Comparison of ENCODE assay signal across 11 cellular contexts in genomic region chr19:39145180-39145953, GRCh38. TPM values are rescaled to one million over a fixed set of nuclear protein-coding genes. Genes with fewer than 3 reads are reported as not detected.
A peak's percentile ranks its signal among the peaks of the same experiment; 100 is the strongest.
DNase-seq lines count a peak whose midpoint lies in the region; TF ChIP-seq lines count a peak whose summit lies in the region.
"Had no signal": no experiment of that assay in that cellular context is flagged by ENCODE, and none has a peak within 500 bp of the region (broad histone marks: within the 10 kb centered on the region; RNA-seq: fewer than 3 reads in every experiment).

No MANE protein-coding gene starts in this region.

- peaks cover 31% of the 10 kb centered on the region for H3K79me1 ChIP-seq in mesenchymal stem cell (replicated peaks; ENCODE audit: low read length, poor library complexity, severe bottlenecking)

- no peak overlapping the region for H2BK5ac ChIP-seq in mesenchymal stem cell (ENCODE audit: low read depth, low read length, poor library complexity, severe bottlenecking)

- H3K36me3 ChIP-seq in mesenchymal stem cell (ENCODE audit: control insufficient read depth in 1 of 2, insufficient read depth in 2 of 2, low read depth in 1 of 2, low read length in 2 of 2) (peaks cover 7 to 8% of the 10 kb centered on the region in 2 experiments), stomach smooth muscle (ENCODE audit: control insufficient read depth in 2 of 2, insufficient read depth in 2 of 2, low read length in 2 of 2) (peaks cover 0 to 3% of the 10 kb centered on the region in 2 donors)

- H2BK12ac ChIP-seq in mesenchymal stem cell (ENCODE audit: low read length in 2 of 2): no peak overlapping the region

- H2AK5ac ChIP-seq in mesenchymal stem cell (ENCODE audit: low read length, severe bottlenecking): no peak overlapping the region

- H3K18ac ChIP-seq in mesenchymal stem cell (ENCODE audit: low read depth in 1 of 2, low read length in 2 of 2): no peak overlapping the region

- H3K23ac ChIP-seq in mesenchymal stem cell (ENCODE audit: low read length in 2 of 2): peak overlapping the region in 1 of 2 experiments; percentile 19

- no peak overlapping the region for H4K91ac ChIP-seq in mesenchymal stem cell (ENCODE audit: low read length)

- H3K9me3 ChIP-seq in mesenchymal stem cell (ENCODE audit: control insufficient read depth, low read length) (peaks cover 6% of the 10 kb centered on the region), stomach smooth muscle (ENCODE audit: control insufficient read depth in 2 of 2, low read length in 2 of 2) (no peaks in the 10 kb centered on the region)

- H3K4me2 ChIP-seq in mesenchymal stem cell (ENCODE audit: low read length, poor library complexity, severe bottlenecking): no peak overlapping the region

- H4K8ac ChIP-seq in mesenchymal stem cell (ENCODE audit: low read length): no peak overlapping the region

- H3K14ac ChIP-seq in mesenchymal stem cell (ENCODE audit: low read length in 2 of 2): no peak overlapping the region

- no peak overlapping the region for H2BK15ac ChIP-seq in mesenchymal stem cell (ENCODE audit: low read depth, poor library complexity, severe bottlenecking)

- H3K4me1 ChIP-seq in mesenchymal stem cell (ENCODE audit: control insufficient read depth, insufficient read depth, low read depth, low read length) (peaks cover 29% of the 10 kb centered on the region), stomach smooth muscle (ENCODE audit: control insufficient read depth, insufficient read depth, low read length) (peaks cover 34% of the 10 kb centered on the region)

- H3K27me3 ChIP-seq in mesenchymal stem cell (ENCODE audit: control insufficient read depth in 1 of 2, insufficient read depth in 1 of 2, low read length in 2 of 2) (no peaks in the 10 kb centered on the region), stomach smooth muscle (ENCODE audit: control insufficient read depth in 1 of 2, insufficient read depth in 2 of 2, low read length in 2 of 2) (no peaks in the 10 kb centered on the region)

- DNase-seq in HT-29 (ENCODE audit: low spot score) (peak; percentile 86), erythroblast (lab: John Stamatoyannopoulos, UW) (peak; percentile 32 to 40), mesenchymal stem cell (no peak), D341Med (ENCODE audit: low spot score) (no peak), NAMALWA (ENCODE audit: low spot score) (no peak), AG20443 (ENCODE audit: low spot score) (no peak), NCI-H345 (lab: John Stamatoyannopoulos, UW) (no peak)
- DNase-seq: activated naive CD4-positive, alpha-beta T cell treated with anti-CD3 and anti-CD28 coated beads for 36 hours had no signal

- H3K9ac ChIP-seq in mesenchymal stem cell (ENCODE audit: low read length) (peak overlapping the region; percentile 30), stomach smooth muscle (ENCODE audit: low read length in 2 of 2) (peak overlapping the region; percentile 60 to 64)

- H3K4me3 ChIP-seq in mesenchymal stem cell (ENCODE audit: insufficient read depth in 1 of 2, low read depth in 1 of 2, low read length in 2 of 2) (peak overlapping the region in 1 of 2 experiments; percentile 44), stomach smooth muscle (ENCODE audit: low read length in 2 of 2) (peak overlapping the region; percentile 16 to 57)

- H3K27ac ChIP-seq in mesenchymal stem cell (ENCODE audit: low read length, poor library complexity, severe bottlenecking): no peak overlapping the region
- H3K27ac ChIP-seq in stomach smooth muscle (ENCODE audit: low read length): peak overlapping the region; percentile 88

- TF ChIP-seq POLR2A in erythroblast (IDR thresholded peaks at IDR 0.05; ENCODE audit: low read length): no peak

- WGBS in mesenchymal stem cell: 88% methylated on average over 26 of the region's 26 CpGs

- H2BK120ac ChIP-seq in mesenchymal stem cell (ENCODE audit: low read depth, low read length): no peak overlapping the region

- no peak overlapping the region for H3K4ac ChIP-seq in mesenchymal stem cell (ENCODE audit: low read depth in 1 of 2, low read length in 2 of 2)

- H2AFZ ChIP-seq in mesenchymal stem cell (ENCODE audit: low read depth, low read length): no peak overlapping the region

RNA-seq across cellular contexts. Expression of gene PAK4, which starts 19.8 kb away (rescaled TPM):
- total RNA-seq in HT-29 (2014; rRNA removed; shearing (Covaris generic)): 42.3 and 46.5 TPM in 2 replicates
- 28.8 TPM for polyA plus RNA-seq in mesenchymal stem cell (2013, experiment 1 of 2)
- 29.4 TPM for polyA plus RNA-seq in mesenchymal stem cell (2013, experiment 2 of 2)

RNA-seq across cellular contexts. Expression of gene NCCRP1, which starts 51.4 kb away (rescaled TPM):
- 0.31 TPM in 1 of 2 replicates, not detected in the other for total RNA-seq in HT-29 (2014; rRNA removed; shearing (Covaris generic))
- polyA plus RNA-seq in mesenchymal stem cell (2013, experiment 1 of 2): not detected
- polyA plus RNA-seq in mesenchymal stem cell (2013, experiment 2 of 2): not detected
- total RNA-seq: activated naive CD4-positive, alpha-beta T cell treated with anti-CD3 and anti-CD28 coated beads for 36 hours; fibroblast of lung; myocyte had no signal
- polyA plus RNA-seq: fibroblast of lung had no signal

RNA-seq across cellular contexts. Expression of gene SYCN, which starts 58.7 kb away (rescaled TPM):
- total RNA-seq in HT-29 (2014; rRNA removed; shearing (Covaris generic)): not detected in 2 replicates
- not detected for polyA plus RNA-seq in mesenchymal stem cell (2013, experiment 1 of 2)
- polyA plus RNA-seq in mesenchymal stem cell (2013, experiment 2 of 2): not detected
- total RNA-seq: activated naive CD4-positive, alpha-beta T cell treated with anti-CD3 and anti-CD28 coated beads for 36 hours; fibroblast of lung; myocyte had no signal
- polyA plus RNA-seq: fibroblast of lung had no signal

Comparison
In these comparisons a context has a peak if more than half of its experiments do, and no peak if none do; other contexts are left out.
1. DNase-seq: peak in HT-29 (single experiment) and erythroblast (2 of 2); none in mesenchymal stem cell (single experiment), D341Med (single experiment), NAMALWA (single experiment), AG20443 (single experiment) and NCI-H345 (single experiment).